ENCODE assay signal across 8 cellular contexts in genomic region chr16:29825145-29826044, GRCh38. TPM values are rescaled to one million over a fixed set of nuclear protein-coding genes. Genes with fewer than 3 reads are reported as not detected.
DNase-seq lines count a peak whose midpoint lies in the region; ATAC-seq and TF ChIP-seq lines count a peak whose summit lies in the region.

No MANE protein-coding gene starts in this region.

- H3K4me1 Mint-ChIP-seq in CD4-positive, alpha-beta T cell (ENCODE audit: low read depth), result peaks cover 79% of the 10 kb centered on the region

- intact Hi-C loops in CD4-positive, alpha-beta T cell (cut with DNase I, micrococcal nuclease), result loop anchor here in 1 of 2 experiments (2.0 to 5.0 kb wide), 2 partner anchors 19 to 37 kb away; partner anchors contain the start of genes CDIPT and MAZ

- peak overlapping the region; percentile 84 for H3K4me3 Mint-ChIP-seq in CD4-positive, alpha-beta T cell

- H3K9ac ChIP-seq in rectal smooth muscle tissue (ENCODE audit: low read length), result no peak overlapping the region

- H3K27me3 Mint-ChIP-seq in CD4-positive, alpha-beta T cell, result no peaks in the 10 kb centered on the region

- H3K27ac ChIP-seq in CD4-positive, alpha-beta T cell (ENCODE audit: low read depth, low read length), result peak overlapping the region; percentile 14
- H3K27ac ChIP-seq in rectal smooth muscle tissue (ENCODE audit: low read depth, low read length), result peak overlapping the region; percentile 62

- no peaks in the 10 kb centered on the region for H3K9me3 Mint-ChIP-seq in CD4-positive, alpha-beta T cell

- peaks cover 28% of the 10 kb centered on the region for H3K4me1 ChIP-seq in rectal smooth muscle tissue (ENCODE audit: control insufficient read depth, insufficient read depth, low read length)

- peak in 2 of 10 experiments; percentile 18 to 27 for DNase-seq in CD4-positive, alpha-beta T cell
- peak; percentile 94 for DNase-seq in M059J (ENCODE audit: low read depth)
- peak; percentile 56 for DNase-seq in activated naive CD4-positive, alpha-beta T cell treated with anti-CD3 and anti-CD28 coated beads, Interleukin-2, amount 50 U/mL, for 16 hours
- DNase-seq in glomerular visceral epithelial cell (ENCODE audit: extremely low spot score), result peak; percentile 77

- ATAC-seq in CD4-positive, alpha-beta T cell (ENCODE audit: poor library complexity), result peak; percentile 22
- ATAC-seq in HG03039 (IDR thresholded peaks at IDR 0.05; ENCODE audit: unreplicated experiment), result no peak
- no peak for ATAC-seq in HG02678 (IDR thresholded peaks at IDR 0.05; ENCODE audit: unreplicated experiment)
- ATAC-seq in HG03565 (IDR thresholded peaks at IDR 0.05; ENCODE audit: unreplicated experiment), result no peak

- no peaks in the 10 kb centered on the region for H3K9me3 ChIP-seq in CD4-positive, alpha-beta T cell (ENCODE audit: control insufficient read depth, low read length)

- CTCF ChIA-PET in CD4-positive, alpha-beta T cell (lab: Charles Lee), result interaction anchor here (1.3 to 7.3 kb wide), 5 partner anchors 9 to 125 kb away, joined by 3 to 49 read pairs (median 19); partner anchors contain the start of genes KIF22 and PAGR1

- no peaks in the 10 kb centered on the region for H3K27me3 ChIP-seq in CD4-positive, alpha-beta T cell (ENCODE audit: control insufficient read depth, insufficient read depth, low read length)
- no peaks in the 10 kb centered on the region for H3K27me3 ChIP-seq in rectal smooth muscle tissue (ENCODE audit: control insufficient read depth, insufficient read depth, low read length)

- POLR2A ChIA-PET in CD4-positive, alpha-beta T cell (lab: Charles Lee), result interaction anchor here (0.9 to 7.0 kb wide), 10 partner anchors 11 to 148 kb away, joined by 3 to 105 read pairs (median 8); partner anchors contain the start of genes KIF22, MAZ, PAGR1 and PRRT2

- peaks cover 29% of the 10 kb centered on the region for H3K36me3 Mint-ChIP-seq in CD4-positive, alpha-beta T cell (ENCODE audit: low read depth)

- H3K36me3 ChIP-seq in rectal smooth muscle tissue (ENCODE audit: control insufficient read depth, insufficient read depth, low read length), result no peaks in the 10 kb centered on the region

- H3K4me3 ChIP-seq in rectal smooth muscle tissue (ENCODE audit: low read length), result peak overlapping the region; percentile 34

- no peak for TF ChIP-seq CTCF in CD4-positive, alpha-beta T cell (IDR thresholded peaks at IDR 0.05)

- H3K27ac Mint-ChIP-seq in CD4-positive, alpha-beta T cell, result peak overlapping the region; percentile 83

RNA-seq across cellular contexts. Expression of gene MVP, which starts 5.1 kb away (rescaled TPM):
- 100 to 1,000 TPM; 115 to 118 TPM for total RNA-seq in CD4-positive, alpha-beta T cell
- total RNA-seq in M059J (2014; rRNA removed; shearing (Covaris generic)), result 112 and 186 TPM in 2 replicates

RNA-seq across cellular contexts. Expression of gene PAGR1, which starts 9.4 kb away (rescaled TPM):
- total RNA-seq in CD4-positive, alpha-beta T cell, result 10 to 100 TPM; 20.3 TPM
- 45.4 and 58.2 TPM in 2 replicates for total RNA-seq in M059J (2014; rRNA removed; shearing (Covaris generic))

RNA-seq across cellular contexts. Expression of gene PRRT2, which starts 13.4 kb away (rescaled TPM):
- total RNA-seq in CD4-positive, alpha-beta T cell, result 1 to 10 TPM; 2.2 to 2.3 TPM
- 0.20 and 0.94 TPM in 2 replicates for total RNA-seq in M059J (2014; rRNA removed; shearing (Covaris generic))

RNA-seq across cellular contexts. Expression of gene MAZ, which starts 19.1 kb away (rescaled TPM):
- 100 to 1,000 TPM; 251 to 253 TPM for total RNA-seq in CD4-positive, alpha-beta T cell
- 127 and 223 TPM in 2 replicates for total RNA-seq in M059J (2014; rRNA removed; shearing (Covaris generic))

RNA-seq across cellular contexts. Expression of gene KIF22, which starts 34.8 kb away (rescaled TPM):
- 100 to 1,000 TPM in 1 of 2 experiments, 10 to 100 TPM in 1; 99.0 to 101 TPM for total RNA-seq in CD4-positive, alpha-beta T cell
- total RNA-seq in M059J (2014; rRNA removed; shearing (Covaris generic)), result 68.6 and 79.0 TPM in 2 replicates
